ENCODE assay signal across 8 cellular contexts in the genomic region with DNA sequence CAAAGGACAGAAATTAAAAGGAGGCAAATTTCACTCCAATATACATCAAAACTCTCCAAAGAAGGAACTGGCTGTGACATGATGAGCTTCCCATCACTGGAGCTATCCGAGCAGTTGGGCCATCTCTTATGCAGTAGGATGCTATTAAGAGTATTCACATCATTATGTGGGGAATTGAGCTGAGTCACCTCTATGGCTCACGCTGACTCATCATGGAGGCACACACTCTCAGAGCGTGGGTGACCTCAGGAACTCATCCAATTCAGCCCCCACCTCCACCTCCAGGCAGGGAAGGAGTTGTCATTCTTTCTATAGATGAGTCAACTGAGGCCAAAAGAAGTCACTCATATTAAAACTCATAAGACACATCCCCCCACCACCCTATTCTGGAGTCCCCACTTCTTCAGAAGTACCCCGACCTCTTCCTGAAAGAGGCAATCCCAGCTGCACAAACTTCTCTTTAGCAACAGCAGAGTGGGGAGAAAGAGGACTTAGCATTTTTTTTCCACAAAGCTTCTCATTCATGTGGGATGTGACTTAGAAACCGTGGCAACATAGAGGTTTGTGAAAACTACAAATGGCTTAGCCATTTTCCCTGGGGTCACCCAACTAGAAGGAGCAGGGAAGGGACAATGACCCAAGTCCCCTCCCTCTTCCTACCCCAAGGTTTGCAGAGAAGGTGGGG. TPM values are rescaled to one million over a fixed set of nuclear protein-coding genes. Genes with fewer than 3 reads are reported as not detected.
DNase-seq lines count a peak whose midpoint lies in the region; ATAC-seq lines count a peak whose summit lies in the region.

No MANE protein-coding gene starts in this region.

- intact Hi-C loops in activated CD4-positive, alpha-beta memory T cell treated with anti-CD3 and anti-CD28 coated beads for 36 hours (cut with micrococcal nuclease): loop anchor here (1.0 to 10.0 kb wide), 4 partner anchors 22 to 1009 kb away; no protein-coding TSS in a partner anchor

- no peaks in the 10 kb centered on the region for H3K9me3 Mint-ChIP-seq in activated CD4-positive, alpha-beta memory T cell treated with anti-CD3 and anti-CD28 coated beads for 36 hours

- peaks cover 12% of the 10 kb centered on the region for H3K27me3 Mint-ChIP-seq in activated CD4-positive, alpha-beta memory T cell treated with anti-CD3 and anti-CD28 coated beads for 36 hours

- CTCF ChIA-PET in activated CD4-positive, alpha-beta memory T cell treated with anti-CD3 and anti-CD28 coated beads for 36 hours (lab: Charles Lee): interaction anchor here (0.5 to 3.1 kb wide), 8 partner anchors 22 to 1086 kb away, joined by 3 to 12 read pairs (median 5); no protein-coding TSS in a partner anchor

- no peak overlapping the region for H3K27ac Mint-ChIP-seq in activated CD4-positive, alpha-beta memory T cell treated with anti-CD3 and anti-CD28 coated beads for 36 hours

- DNase-seq in GM04503 (ENCODE audit: low read depth): peak; percentile 97
- peak; percentile 87 for DNase-seq in activated CD4-positive, alpha-beta memory T cell treated with anti-CD3 and anti-CD28 coated beads for 36 hours
- peak; percentile 35 for DNase-seq in iPS-NIHi7 (ENCODE audit: extremely low spot score)
- DNase-seq in stromal cell of bone marrow (ENCODE audit: low read depth): peak; percentile 98
- no peak for DNase-seq in central memory CD4-positive, alpha-beta T cell

- POLR2A ChIA-PET in activated CD4-positive, alpha-beta memory T cell treated with anti-CD3 and anti-CD28 coated beads for 36 hours (lab: Charles Lee): interaction anchor here (1.8 kb wide), 1 partner anchor 35 kb away, joined by 5 read pairs; no protein-coding TSS in a partner anchor

- H3K36me3 Mint-ChIP-seq in activated CD4-positive, alpha-beta memory T cell treated with anti-CD3 and anti-CD28 coated beads for 36 hours: no peaks in the 10 kb centered on the region

- peaks cover 29% of the 10 kb centered on the region for H3K4me1 Mint-ChIP-seq in activated CD4-positive, alpha-beta memory T cell treated with anti-CD3 and anti-CD28 coated beads for 36 hours (ENCODE audit: low read depth)

- ATAC-seq in HG02884 (IDR thresholded peaks at IDR 0.05; ENCODE audit: unreplicated experiment) (peak; percentile 84), HG02840 (IDR thresholded peaks at IDR 0.05; ENCODE audit: low FRiP score, unreplicated experiment) (no peak), GM21367 (IDR thresholded peaks at IDR 0.05; ENCODE audit: unreplicated experiment) (no peak)

- no peak overlapping the region for H3K4me3 Mint-ChIP-seq in activated CD4-positive, alpha-beta memory T cell treated with anti-CD3 and anti-CD28 coated beads for 36 hours

RNA-seq across cellular contexts. Expression of a gene that starts 32.5 kb away (rescaled TPM):
- not detected for total RNA-seq in activated CD4-positive, alpha-beta memory T cell treated with anti-CD3 and anti-CD28 coated beads for 36 hours
